Comparison of ENCODE assay signal across 2 cellular contexts in genomic region chr11:1825785-1826451, GRCh38.
TF ChIP-seq lines count a peak whose summit lies in the region.

No MANE protein-coding gene starts in this region.

TF ChIP-seq in K562, 482 proteins besides CTCF, POLR2A, EP300 and RAD21:
- TF ChIP-seq U2AF2 (optimal IDR thresholded peaks at IDR 0.05; ENCODE audit: low read depth, low read length) (no peak), ZFPM2 (CRISPR knock-in tag; IDR thresholded peaks at IDR 0.05) (no peak), ZBTB7A (IDR thresholded peaks at IDR 0.05; ENCODE audit: borderline replicate concordance, control insufficient read depth, low read depth, low read length) (no peak), ZNF134 (CRISPR knock-in tag; conservative IDR thresholded peaks at IDR 0.05) (no peak), ZKSCAN1 (IDR thresholded peaks at IDR 0.05; ENCODE audit: low read depth, low read length) (peak; percentile 90; the same call in 1 of the 2 replicates), CREB3L1 (IDR thresholded peaks at IDR 0.05; ENCODE audit: borderline replicate concordance, low read depth) (no peak), FOXA3 (CRISPR knock-in tag; conservative IDR thresholded peaks at IDR 0.05 in 1 of 2, IDR thresholded peaks at IDR 0.05 in 1 of 2) (no peak), E4F1 (CRISPR knock-in tag; IDR thresholded peaks at IDR 0.05; ENCODE audit: borderline replicate concordance) (no peak), ZBTB2 (IDR thresholded peaks at IDR 0.05) (no peak), RREB1 (CRISPR knock-in tag; IDR thresholded peaks at IDR 0.05) (no peak), FIP1L1 (IDR thresholded peaks at IDR 0.05; ENCODE audit: low read depth, low read length, poor library complexity, severe bottlenecking) (peak; percentile 1), ZNF224 (CRISPR knock-in tag; IDR thresholded peaks at IDR 0.05) (no peak), SRSF1 (IDR thresholded peaks at IDR 0.05; ENCODE audit: low read depth, low read length) (no peak), LEF1 (IDR thresholded peaks at IDR 0.05) (no peak), SREBF2 (CRISPR knock-in tag; IDR thresholded peaks at IDR 0.05) (no peak), NCOA2 (IDR thresholded peaks at IDR 0.05; ENCODE audit: partially characterized antibody in 2 of 2) (no peak)

TF ChIP-seq in SK-N-SH, 30 proteins besides CTCF, POLR2A, EP300 and RAD21:
- TF ChIP-seq FOSL2 (IDR thresholded peaks at IDR 0.05; ENCODE audit: borderline replicate concordance, low read depth) (no peak), PBX3 (IDR thresholded peaks at IDR 0.05) (no peak), TCF12 (IDR thresholded peaks at IDR 0.05) (no peak), IRF3 (IDR thresholded peaks at IDR 0.05; ENCODE audit: low read depth, low read length) (no peak), USF2 (IDR thresholded peaks at IDR 0.05; ENCODE audit: borderline replicate concordance, low read depth, low read length) (no peak), SIN3A (IDR thresholded peaks at IDR 0.05; ENCODE audit: borderline replicate concordance, low read depth, low read length) (no peak), REST (IDR thresholded peaks at IDR 0.05; ENCODE audit: low read depth, low read length) (no peak), SMC3 (IDR thresholded peaks at IDR 0.05; ENCODE audit: low read depth, low read length) (no peak), ZBTB33 (IDR thresholded peaks at IDR 0.05; ENCODE audit: borderline replicate concordance, low read depth) (no peak), TEAD4 (IDR thresholded peaks at IDR 0.05; ENCODE audit: borderline replicate concordance, insufficient read depth) (no peak), JUND (IDR thresholded peaks at IDR 0.05) (no peak), YY1 (IDR thresholded peaks at IDR 0.05; ENCODE audit: low read depth) (no peak), RCOR1 (IDR thresholded peaks at IDR 0.05; ENCODE audit: low read length) (no peak), FOXJ3 (CRISPR knock-in tag; IDR thresholded peaks at IDR 0.05) (no peak)
